1 cellular context compared by ENCODE assay signal in genomic region chr1:15850450-15851079, GRCh38.
TF ChIP-seq lines count a peak whose summit lies in the region.

No MANE protein-coding gene starts in this region.

TF ChIP-seq in K562, 482 proteins besides CTCF, POLR2A, EP300 and RAD21 (continued from another document):
- no peak for TF ChIP-seq ZNF766 (CRISPR knock-in tag; conservative IDR thresholded peaks at IDR 0.05)
- TF ChIP-seq ZBTB33 (CRISPR knock-in tag; IDR thresholded peaks at IDR 0.05), result no peak
TF ChIP-seq in K562: peak in this region for 7.
